In the genomic region with DNA sequence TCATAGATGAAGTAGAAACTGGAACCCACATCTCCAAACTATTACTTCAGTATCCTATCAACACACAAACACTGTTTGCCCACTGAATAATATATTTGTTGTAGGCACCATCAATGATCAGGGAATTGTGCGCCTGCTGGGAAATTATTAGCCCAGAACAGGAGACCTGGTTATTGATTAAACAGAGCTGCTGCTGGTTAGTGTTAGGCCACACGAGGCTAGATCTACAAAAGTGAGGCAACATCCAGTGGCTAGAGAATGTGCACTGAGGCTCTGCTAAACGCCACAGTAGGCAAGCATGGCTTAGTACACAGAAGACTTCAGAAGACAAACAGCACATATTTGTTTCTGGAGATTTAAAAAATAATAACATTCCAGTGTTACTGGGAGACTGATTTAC, we compare ENCODE assay signal across 1 cellular context.
A peak's percentile ranks its signal among the peaks of the same experiment; 100 is the strongest.
TF ChIP-seq lines count a peak whose summit lies in the region.

No MANE protein-coding gene starts in this region.

TF ChIP-seq in HepG2, 621 proteins besides CTCF, POLR2A, EP300 and RAD21 (continued from another document and continues in another):
- TF ChIP-seq, protein P1, sequence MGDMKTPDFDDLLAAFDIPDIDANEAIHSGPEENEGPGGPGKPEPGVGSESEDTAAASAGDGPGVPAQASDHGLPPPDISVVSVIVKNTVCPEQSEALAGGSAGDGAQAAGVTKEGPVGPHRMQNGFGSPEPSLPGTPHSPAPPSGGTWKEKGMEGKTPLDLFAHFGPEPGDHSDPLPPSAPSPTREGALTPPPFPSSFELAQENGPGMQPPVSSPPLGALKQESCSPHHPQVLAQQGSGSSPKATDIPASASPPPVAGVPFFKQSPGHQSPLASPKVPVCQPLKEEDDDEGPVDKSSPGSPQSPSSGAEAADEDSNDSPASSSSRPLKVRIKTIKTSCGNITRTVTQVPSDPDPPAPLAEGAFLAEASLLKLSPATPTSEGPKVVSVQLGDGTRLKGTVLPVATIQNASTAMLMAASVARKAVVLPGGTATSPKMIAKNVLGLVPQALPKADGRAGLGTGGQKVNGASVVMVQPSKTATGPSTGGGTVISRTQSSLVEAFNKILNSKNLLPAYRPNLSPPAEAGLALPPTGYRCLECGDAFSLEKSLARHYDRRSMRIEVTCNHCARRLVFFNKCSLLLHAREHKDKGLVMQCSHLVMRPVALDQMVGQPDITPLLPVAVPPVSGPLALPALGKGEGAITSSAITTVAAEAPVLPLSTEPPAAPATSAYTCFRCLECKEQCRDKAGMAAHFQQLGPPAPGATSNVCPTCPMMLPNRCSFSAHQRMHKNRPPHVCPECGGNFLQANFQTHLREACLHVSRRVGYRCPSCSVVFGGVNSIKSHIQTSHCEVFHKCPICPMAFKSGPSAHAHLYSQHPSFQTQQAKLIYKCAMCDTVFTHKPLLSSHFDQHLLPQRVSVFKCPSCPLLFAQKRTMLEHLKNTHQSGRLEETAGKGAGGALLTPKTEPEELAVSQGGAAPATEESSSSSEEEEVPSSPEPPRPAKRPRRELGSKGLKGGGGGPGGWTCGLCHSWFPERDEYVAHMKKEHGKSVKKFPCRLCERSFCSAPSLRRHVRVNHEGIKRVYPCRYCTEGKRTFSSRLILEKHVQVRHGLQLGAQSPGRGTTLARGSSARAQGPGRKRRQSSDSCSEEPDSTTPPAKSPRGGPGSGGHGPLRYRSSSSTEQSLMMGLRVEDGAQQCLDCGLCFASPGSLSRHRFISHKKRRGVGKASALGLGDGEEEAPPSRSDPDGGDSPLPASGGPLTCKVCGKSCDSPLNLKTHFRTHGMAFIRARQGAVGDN (CRISPR knock-in tag; IDR thresholded peaks at IDR 0.05): no peak
- no peak; the same call in 1 of the 2 replicates for TF ChIP-seq ZNF3 (CRISPR knock-in tag; IDR thresholded peaks at IDR 0.05)
- no peak; the same call in 1 of the 2 replicates for TF ChIP-seq GABPB1 (CRISPR knock-in tag; IDR thresholded peaks at IDR 0.05)
- TF ChIP-seq SYNCRIP (IDR thresholded peaks at IDR 0.05; ENCODE audit: insufficient read depth, low read depth, low read length): no peak
- TF ChIP-seq PITX1 (CRISPR knock-in tag; IDR thresholded peaks at IDR 0.05): no peak
- no peak for TF ChIP-seq MYNN (CRISPR knock-in tag; IDR thresholded peaks at IDR 0.05; ENCODE audit: low read depth)
- TF ChIP-seq TARDBP (CRISPR knock-in tag; IDR thresholded peaks at IDR 0.05): peak; percentile 25; the same call in 1 of the 2 replicates
- no peak for TF ChIP-seq ZNF737 (CRISPR knock-in tag; IDR thresholded peaks at IDR 0.05; ENCODE audit: borderline replicate concordance)
- TF ChIP-seq ARNT (IDR thresholded peaks at IDR 0.05): no peak
- TF ChIP-seq ZNF776 (CRISPR knock-in tag; IDR thresholded peaks at IDR 0.05): no peak
- TF ChIP-seq, protein P2, sequence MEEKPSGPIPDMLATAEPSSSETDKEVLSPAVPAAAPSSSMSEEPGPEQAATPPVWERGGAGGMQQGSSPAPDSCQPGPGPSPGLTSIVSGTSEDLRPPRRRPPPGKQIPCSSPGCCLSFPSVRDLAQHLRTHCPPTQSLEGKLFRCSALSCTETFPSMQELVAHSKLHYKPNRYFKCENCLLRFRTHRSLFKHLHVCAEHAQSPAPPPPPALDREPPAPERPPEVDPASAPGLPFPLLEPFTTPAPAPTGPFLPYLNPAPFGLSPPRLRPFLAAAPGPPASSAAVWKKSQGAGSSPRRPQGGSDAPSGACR (CRISPR knock-in tag; IDR thresholded peaks at IDR 0.05): no peak
- no peak for TF ChIP-seq ZNF703 (CRISPR knock-in tag; IDR thresholded peaks at IDR 0.05; ENCODE audit: borderline replicate concordance)
- TF ChIP-seq U2AF2 (IDR thresholded peaks at IDR 0.05; ENCODE audit: low read depth, low read length): no peak
- TF ChIP-seq SMYD3 (CRISPR knock-in tag; IDR thresholded peaks at IDR 0.05): 0 out of 2 replicates have a peak, but pooled peaks have one; percentile 24
- TF ChIP-seq ZNF790 (CRISPR knock-in tag; IDR thresholded peaks at IDR 0.05; ENCODE audit: borderline replicate concordance): no peak
- TF ChIP-seq ZMYM3 (CRISPR knock-in tag; IDR thresholded peaks at IDR 0.05): no peak
- 0 out of 2 replicates have a peak, but pooled peaks have one; percentile 39 for TF ChIP-seq ZNF205 (CRISPR knock-in tag; IDR thresholded peaks at IDR 0.05)
- TF ChIP-seq KLF6 (CRISPR knock-in tag; IDR thresholded peaks at IDR 0.05): no peak
- no peak for TF ChIP-seq JUN (CRISPR knock-in tag; IDR thresholded peaks at IDR 0.05)
- no peak for TF ChIP-seq KLF11 (CRISPR knock-in tag; IDR thresholded peaks at IDR 0.05)
- no peak for TF ChIP-seq XRCC5 (optimal IDR thresholded peaks at IDR 0.05; ENCODE audit: low read length)
- TF ChIP-seq HIVEP1 (CRISPR knock-in tag; IDR thresholded peaks at IDR 0.05): no peak
- TF ChIP-seq, protein P3, sequence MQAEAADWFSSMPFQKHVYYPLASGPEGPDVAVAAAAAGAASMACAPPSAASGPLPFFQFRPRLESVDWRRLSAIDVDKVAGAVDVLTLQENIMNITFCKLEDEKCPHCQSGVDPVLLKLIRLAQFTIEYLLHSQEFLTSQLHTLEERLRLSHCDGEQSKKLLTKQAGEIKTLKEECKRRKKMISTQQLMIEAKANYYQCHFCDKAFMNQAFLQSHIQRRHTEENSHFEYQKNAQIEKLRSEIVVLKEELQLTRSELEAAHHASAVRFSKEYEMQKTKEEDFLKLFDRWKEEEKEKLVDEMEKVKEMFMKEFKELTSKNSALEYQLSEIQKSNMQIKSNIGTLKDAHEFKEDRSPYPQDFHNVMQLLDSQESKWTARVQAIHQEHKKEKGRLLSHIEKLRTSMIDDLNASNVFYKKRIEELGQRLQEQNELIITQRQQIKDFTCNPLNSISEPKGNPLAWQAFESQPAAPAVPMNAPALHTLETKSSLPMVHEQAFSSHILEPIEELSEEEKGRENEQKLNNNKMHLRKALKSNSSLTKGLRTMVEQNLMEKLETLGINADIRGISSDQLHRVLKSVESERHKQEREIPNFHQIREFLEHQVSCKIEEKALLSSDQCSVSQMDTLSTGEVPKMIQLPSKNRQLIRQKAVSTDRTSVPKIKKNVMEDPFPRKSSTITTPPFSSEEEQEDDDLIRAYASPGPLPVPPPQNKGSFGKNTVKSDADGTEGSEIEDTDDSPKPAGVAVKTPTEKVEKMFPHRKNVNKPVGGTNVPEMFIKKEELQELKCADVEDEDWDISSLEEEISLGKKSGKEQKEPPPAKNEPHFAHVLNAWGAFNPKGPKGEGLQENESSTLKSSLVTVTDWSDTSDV (CRISPR knock-in tag; IDR thresholded peaks at IDR 0.05): no peak
- TF ChIP-seq PAF1 (CRISPR knock-in tag; IDR thresholded peaks at IDR 0.05): no peak
- no peak for TF ChIP-seq ZNF138 (CRISPR knock-in tag; IDR thresholded peaks at IDR 0.05; ENCODE audit: low read depth)
- no peak for TF ChIP-seq REXO4 (CRISPR knock-in tag; IDR thresholded peaks at IDR 0.05; ENCODE audit: borderline replicate concordance)
- TF ChIP-seq ZNF256 (CRISPR knock-in tag; conservative IDR thresholded peaks at IDR 0.05): no peak
- TF ChIP-seq, protein P4, sequence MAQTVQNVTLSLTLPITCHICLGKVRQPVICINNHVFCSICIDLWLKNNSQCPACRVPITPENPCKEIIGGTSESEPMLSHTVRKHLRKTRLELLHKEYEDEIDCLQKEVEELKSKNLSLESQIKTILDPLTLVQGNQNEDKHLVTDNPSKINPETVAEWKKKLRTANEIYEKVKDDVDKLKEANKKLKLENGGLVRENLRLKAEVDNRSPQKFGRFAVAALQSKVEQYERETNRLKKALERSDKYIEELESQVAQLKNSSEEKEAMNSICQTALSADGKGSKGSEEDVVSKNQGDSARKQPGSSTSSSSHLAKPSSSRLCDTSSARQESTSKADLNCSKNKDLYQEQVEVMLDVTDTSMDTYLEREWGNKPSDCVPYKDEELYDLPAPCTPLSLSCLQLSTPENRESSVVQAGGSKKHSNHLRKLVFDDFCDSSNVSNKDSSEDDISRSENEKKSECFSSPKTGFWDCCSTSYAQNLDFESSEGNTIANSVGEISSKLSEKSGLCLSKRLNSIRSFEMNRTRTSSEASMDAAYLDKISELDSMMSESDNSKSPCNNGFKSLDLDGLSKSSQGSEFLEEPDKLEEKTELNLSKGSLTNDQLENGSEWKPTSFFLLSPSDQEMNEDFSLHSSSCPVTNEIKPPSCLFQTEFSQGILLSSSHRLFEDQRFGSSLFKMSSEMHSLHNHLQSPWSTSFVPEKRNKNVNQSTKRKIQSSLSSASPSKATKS (CRISPR knock-in tag; IDR thresholded peaks at IDR 0.05): no peak
- TF ChIP-seq, protein P5, sequence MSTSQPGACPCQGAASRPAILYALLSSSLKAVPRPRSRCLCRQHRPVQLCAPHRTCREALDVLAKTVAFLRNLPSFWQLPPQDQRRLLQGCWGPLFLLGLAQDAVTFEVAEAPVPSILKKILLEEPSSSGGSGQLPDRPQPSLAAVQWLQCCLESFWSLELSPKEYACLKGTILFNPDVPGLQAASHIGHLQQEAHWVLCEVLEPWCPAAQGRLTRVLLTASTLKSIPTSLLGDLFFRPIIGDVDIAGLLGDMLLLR (CRISPR knock-in tag; IDR thresholded peaks at IDR 0.05): no peak
- TF ChIP-seq ZNF747 (CRISPR knock-in tag; IDR thresholded peaks at IDR 0.05; ENCODE audit: borderline replicate concordance): no peak
- TF ChIP-seq ZNF788 (CRISPR knock-in tag; IDR thresholded peaks at IDR 0.05; ENCODE audit: borderline replicate concordance): no peak
- TF ChIP-seq ZNF264 (CRISPR knock-in tag; IDR thresholded peaks at IDR 0.05): no peak
- TF ChIP-seq ETV6 (CRISPR knock-in tag; conservative IDR thresholded peaks at IDR 0.05): no peak
- no peak for TF ChIP-seq ZEB1 (IDR thresholded peaks at IDR 0.05; ENCODE audit: insufficient replicate concordance, low read depth)
- TF ChIP-seq MED1 (CRISPR knock-in tag; IDR thresholded peaks at IDR 0.05): peak; percentile 58; the same call in 1 of the 2 replicates
- no peak for TF ChIP-seq ELF4 (CRISPR knock-in tag; IDR thresholded peaks at IDR 0.05; ENCODE audit: borderline replicate concordance)
- TF ChIP-seq MXI1 (IDR thresholded peaks at IDR 0.05; ENCODE audit: borderline replicate concordance, low read depth, low read length): peak; percentile 69; the same call in 1 of the 3 replicates
- TF ChIP-seq ZNF484 (CRISPR knock-in tag; IDR thresholded peaks at IDR 0.05; ENCODE audit: borderline replicate concordance, low read depth): no peak
- TF ChIP-seq SP5 (CRISPR knock-in tag; IDR thresholded peaks at IDR 0.05; ENCODE audit: borderline replicate concordance, low read depth): no peak
- TF ChIP-seq NFYC (CRISPR knock-in tag; IDR thresholded peaks at IDR 0.05): no peak
- TF ChIP-seq, protein P6, sequence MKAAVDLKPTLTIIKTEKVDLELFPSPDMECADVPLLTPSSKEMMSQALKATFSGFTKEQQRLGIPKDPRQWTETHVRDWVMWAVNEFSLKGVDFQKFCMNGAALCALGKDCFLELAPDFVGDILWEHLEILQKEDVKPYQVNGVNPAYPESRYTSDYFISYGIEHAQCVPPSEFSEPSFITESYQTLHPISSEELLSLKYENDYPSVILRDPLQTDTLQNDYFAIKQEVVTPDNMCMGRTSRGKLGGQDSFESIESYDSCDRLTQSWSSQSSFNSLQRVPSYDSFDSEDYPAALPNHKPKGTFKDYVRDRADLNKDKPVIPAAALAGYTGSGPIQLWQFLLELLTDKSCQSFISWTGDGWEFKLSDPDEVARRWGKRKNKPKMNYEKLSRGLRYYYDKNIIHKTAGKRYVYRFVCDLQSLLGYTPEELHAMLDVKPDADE (CRISPR knock-in tag; IDR thresholded peaks at IDR 0.05): no peak
- TF ChIP-seq, protein P7, sequence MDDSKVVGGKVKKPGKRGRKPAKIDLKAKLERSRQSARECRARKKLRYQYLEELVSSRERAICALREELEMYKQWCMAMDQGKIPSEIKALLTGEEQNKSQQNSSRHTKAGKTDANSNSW (CRISPR knock-in tag; IDR thresholded peaks at IDR 0.05; ENCODE audit: borderline replicate concordance): no peak
- TF ChIP-seq, protein P8, sequence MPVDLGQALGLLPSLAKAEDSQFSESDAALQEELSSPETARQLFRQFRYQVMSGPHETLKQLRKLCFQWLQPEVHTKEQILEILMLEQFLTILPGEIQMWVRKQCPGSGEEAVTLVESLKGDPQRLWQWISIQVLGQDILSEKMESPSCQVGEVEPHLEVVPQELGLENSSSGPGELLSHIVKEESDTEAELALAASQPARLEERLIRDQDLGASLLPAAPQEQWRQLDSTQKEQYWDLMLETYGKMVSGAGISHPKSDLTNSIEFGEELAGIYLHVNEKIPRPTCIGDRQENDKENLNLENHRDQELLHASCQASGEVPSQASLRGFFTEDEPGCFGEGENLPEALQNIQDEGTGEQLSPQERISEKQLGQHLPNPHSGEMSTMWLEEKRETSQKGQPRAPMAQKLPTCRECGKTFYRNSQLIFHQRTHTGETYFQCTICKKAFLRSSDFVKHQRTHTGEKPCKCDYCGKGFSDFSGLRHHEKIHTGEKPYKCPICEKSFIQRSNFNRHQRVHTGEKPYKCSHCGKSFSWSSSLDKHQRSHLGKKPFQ (CRISPR knock-in tag; IDR thresholded peaks at IDR 0.05; ENCODE audit: insufficient replicate concordance): no peak
- TF ChIP-seq ZFP41 (CRISPR knock-in tag; IDR thresholded peaks at IDR 0.05; ENCODE audit: borderline replicate concordance): no peak
- TF ChIP-seq PHF21A (CRISPR knock-in tag; IDR thresholded peaks at IDR 0.05): 0 out of 2 replicates have a peak, but pooled peaks have one; percentile 47
- no peak for TF ChIP-seq FOXM1 (CRISPR knock-in tag; IDR thresholded peaks at IDR 0.05)
- no peak for TF ChIP-seq ZNF883 (CRISPR knock-in tag; IDR thresholded peaks at IDR 0.05; ENCODE audit: not compliant biosample characterization)
- TF ChIP-seq SUZ12 (IDR thresholded peaks at IDR 0.05; ENCODE audit: low read depth, low read length): no peak
- TF ChIP-seq, protein P9, sequence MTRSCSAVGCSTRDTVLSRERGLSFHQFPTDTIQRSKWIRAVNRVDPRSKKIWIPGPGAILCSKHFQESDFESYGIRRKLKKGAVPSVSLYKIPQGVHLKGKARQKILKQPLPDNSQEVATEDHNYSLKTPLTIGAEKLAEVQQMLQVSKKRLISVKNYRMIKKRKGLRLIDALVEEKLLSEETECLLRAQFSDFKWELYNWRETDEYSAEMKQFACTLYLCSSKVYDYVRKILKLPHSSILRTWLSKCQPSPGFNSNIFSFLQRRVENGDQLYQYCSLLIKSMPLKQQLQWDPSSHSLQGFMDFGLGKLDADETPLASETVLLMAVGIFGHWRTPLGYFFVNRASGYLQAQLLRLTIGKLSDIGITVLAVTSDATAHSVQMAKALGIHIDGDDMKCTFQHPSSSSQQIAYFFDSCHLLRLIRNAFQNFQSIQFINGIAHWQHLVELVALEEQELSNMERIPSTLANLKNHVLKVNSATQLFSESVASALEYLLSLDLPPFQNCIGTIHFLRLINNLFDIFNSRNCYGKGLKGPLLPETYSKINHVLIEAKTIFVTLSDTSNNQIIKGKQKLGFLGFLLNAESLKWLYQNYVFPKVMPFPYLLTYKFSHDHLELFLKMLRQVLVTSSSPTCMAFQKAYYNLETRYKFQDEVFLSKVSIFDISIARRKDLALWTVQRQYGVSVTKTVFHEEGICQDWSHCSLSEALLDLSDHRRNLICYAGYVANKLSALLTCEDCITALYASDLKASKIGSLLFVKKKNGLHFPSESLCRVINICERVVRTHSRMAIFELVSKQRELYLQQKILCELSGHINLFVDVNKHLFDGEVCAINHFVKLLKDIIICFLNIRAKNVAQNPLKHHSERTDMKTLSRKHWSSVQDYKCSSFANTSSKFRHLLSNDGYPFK (CRISPR knock-in tag; IDR thresholded peaks at IDR 0.05; ENCODE audit: borderline replicate concordance): no peak
